19 cellular contexts compared by ENCODE assay signal in genomic region chr2:167692191-167692590, GRCh38.
"Had no signal": no experiment of that assay in that cellular context is flagged by ENCODE, and none has a peak within 500 bp of the region (broad histone marks: within the 10 kb centered on the region; RNA-seq: fewer than 3 reads in every experiment).

No MANE protein-coding gene starts in this region.

- H3K27ac ChIP-seq: colonic mucosa, gastroesophageal sphincter, neutrophil, right atrium auricular region, stomach, thoracic aorta had no signal

- H3K36me3 ChIP-seq: colonic mucosa, gastroesophageal sphincter, neutrophil, right atrium auricular region, stomach, thoracic aorta had no signal

- H3K4me1 ChIP-seq: colonic mucosa, gastroesophageal sphincter, right atrium auricular region, stomach had no signal

- DNase-seq: colonic mucosa; dermis blood vessel endothelial cell; effector CD4-positive, alpha-beta T cell; endodermal cell; glutamatergic neuron; islet precursor cell; mucosa of descending colon; naive thymus-derived CD8-positive, alpha-beta T cell; small intestine; stimulated activated CD4-positive, alpha-beta T cell treated with anti-CD3 and anti-CD28 coated beads, Interleukin-12 subunit alpha, Interleukin-12 subunit beta, amount 100 ng/mL, for 4 hours; stimulated activated naive CD4-positive, alpha-beta T cell; stomach; substantia nigra; trophoblast cell had no signal

- H3K27me3 ChIP-seq: colonic mucosa, gastroesophageal sphincter, neutrophil, right atrium auricular region, stomach had no signal

- ATAC-seq: gastroesophageal sphincter; left lobe of liver; mucosa of descending colon; naive thymus-derived CD8-positive, alpha-beta T cell had no signal

- H3K9me3 ChIP-seq: colonic mucosa, gastroesophageal sphincter, mucosa of descending colon, neutrophil, right atrium auricular region, stomach, thoracic aorta had no signal

- H3K4me3 ChIP-seq: colonic mucosa, gastroesophageal sphincter, mucosa of descending colon, right atrium auricular region, stomach, thoracic aorta had no signal
